In genomic region chrX:24023538-24023937, GRCh38 we compare ENCODE assay signal across 8 cellular contexts. TPM values are rescaled to one million over a fixed set of nuclear protein-coding genes. Genes with fewer than 3 reads are reported as not detected.
A peak's percentile ranks its signal among the peaks of the same experiment; 100 is the strongest.
DNase-seq lines count a peak whose midpoint lies in the region; ATAC-seq and TF ChIP-seq lines count a peak whose summit lies in the region.

No MANE protein-coding gene starts in this region.

- intact Hi-C loops in activated CD4-positive, alpha-beta memory T cell treated with anti-CD3 and anti-CD28 coated beads for 36 hours (cut with micrococcal nuclease), result no loop called here

- no peaks in the 10 kb centered on the region for H3K27me3 Mint-ChIP-seq in T-helper 1 cell treated with Interleukin-12 subunit alpha and Interleukin-12 subunit beta and Interleukin-4 antibody, amounts not matched to agents 30 μg/mL and 1 μg/mL, for 36 hours (ENCODE audit: low read depth)
- no peaks in the 10 kb centered on the region for H3K27me3 Mint-ChIP-seq in activated CD4-positive, alpha-beta memory T cell treated with anti-CD3 and anti-CD28 coated beads for 36 hours
- H3K27me3 Mint-ChIP-seq in glutamatergic neuron (ENCODE audit: unreplicated experiment), result peaks cover 2% of the 10 kb centered on the region
- no peaks in the 10 kb centered on the region for H3K27me3 Mint-ChIP-seq in stimulated activated memory B cell treated with anti-CD40 and anti-IgM and Interleukin-4, amounts not matched to agents 10 μg/mL and 1 μg/mL and 100 μg/mL, for 72 hours

- H3K27ac Mint-ChIP-seq in T-helper 1 cell treated with Interleukin-12 subunit alpha and Interleukin-12 subunit beta and Interleukin-4 antibody, amounts not matched to agents 30 μg/mL and 1 μg/mL, for 36 hours, result peak overlapping the region; percentile 78
- H3K27ac Mint-ChIP-seq in activated CD4-positive, alpha-beta memory T cell treated with anti-CD3 and anti-CD28 coated beads for 36 hours, result peak overlapping the region; percentile 40
- H3K27ac Mint-ChIP-seq in glutamatergic neuron (ENCODE audit: unreplicated experiment), result peak overlapping the region; percentile 54
- H3K27ac Mint-ChIP-seq in stimulated activated memory B cell treated with anti-CD40 and anti-IgM and Interleukin-4, amounts not matched to agents 10 μg/mL and 1 μg/mL and 100 μg/mL, for 72 hours, result peak overlapping the region; percentile 78

- in situ Hi-C loops in GM13977 (cut with MboI; ENCODE audit: low pct_unique_long_range_greater_than_20kb, low sequenced_read_pairs, unreplicated experiment), result loop anchor here (10.0 kb wide), 1 partner anchor 109 kb away; no protein-coding TSS in a partner anchor

- peaks cover 7% of the 10 kb centered on the region for H3K36me3 Mint-ChIP-seq in T-helper 1 cell treated with Interleukin-12 subunit alpha and Interleukin-12 subunit beta and Interleukin-4 antibody, amounts not matched to agents 30 μg/mL and 1 μg/mL, for 36 hours (ENCODE audit: low read depth)
- H3K36me3 Mint-ChIP-seq in activated CD4-positive, alpha-beta memory T cell treated with anti-CD3 and anti-CD28 coated beads for 36 hours, result peaks cover 7% of the 10 kb centered on the region
- H3K36me3 Mint-ChIP-seq in glutamatergic neuron (ENCODE audit: unreplicated experiment), result no peaks in the 10 kb centered on the region
- no peaks in the 10 kb centered on the region for H3K36me3 Mint-ChIP-seq in stimulated activated memory B cell treated with anti-CD40 and anti-IgM and Interleukin-4, amounts not matched to agents 10 μg/mL and 1 μg/mL and 100 μg/mL, for 72 hours

- peak overlapping the region; percentile 88 for H3K4me3 Mint-ChIP-seq in T-helper 1 cell treated with Interleukin-12 subunit alpha and Interleukin-12 subunit beta and Interleukin-4 antibody, amounts not matched to agents 30 μg/mL and 1 μg/mL, for 36 hours
- peak overlapping the region; percentile 80 for H3K4me3 Mint-ChIP-seq in activated CD4-positive, alpha-beta memory T cell treated with anti-CD3 and anti-CD28 coated beads for 36 hours
- peak overlapping the region; percentile 85 for H3K4me3 Mint-ChIP-seq in glutamatergic neuron (ENCODE audit: unreplicated experiment)
- H3K4me3 Mint-ChIP-seq in stimulated activated memory B cell treated with anti-CD40 and anti-IgM and Interleukin-4, amounts not matched to agents 10 μg/mL and 1 μg/mL and 100 μg/mL, for 72 hours, result peak overlapping the region; percentile 78

- ATAC-seq in stimulated activated memory B cell treated with anti-CD40 and anti-IgM and Interleukin-4, amounts not matched to agents 10 μg/mL and 1 μg/mL and 100 μg/mL, for 72 hours, result no peak
- no peak for ATAC-seq in GM21526 (IDR thresholded peaks at IDR 0.05; ENCODE audit: low FRiP score, unreplicated experiment)

- no peak for DNase-seq in T-helper 1 cell
- no peak for DNase-seq in activated CD4-positive, alpha-beta memory T cell treated with anti-CD3 and anti-CD28 coated beads for 36 hours
- no peak for DNase-seq in glutamatergic neuron
- no peak for DNase-seq in GM13977 (ENCODE audit: low spot score)
- no peak for DNase-seq in caudate nucleus (lab: John Stamatoyannopoulos, UW)

- POLR2A ChIA-PET in activated CD4-positive, alpha-beta memory T cell treated with anti-CD3 and anti-CD28 coated beads for 36 hours (lab: Charles Lee), result interaction anchor here (3.9 kb wide), 1 partner anchor 9 kb away, joined by 14 read pairs; no protein-coding TSS in a partner anchor

- H3K4me1 Mint-ChIP-seq in T-helper 1 cell treated with Interleukin-12 subunit alpha and Interleukin-12 subunit beta and Interleukin-4 antibody, amounts not matched to agents 30 μg/mL and 1 μg/mL, for 36 hours (ENCODE audit: low read depth), result peaks cover 29% of the 10 kb centered on the region
- peaks cover 32% of the 10 kb centered on the region for H3K4me1 Mint-ChIP-seq in activated CD4-positive, alpha-beta memory T cell treated with anti-CD3 and anti-CD28 coated beads for 36 hours (ENCODE audit: low read depth)
- peaks cover 2% of the 10 kb centered on the region for H3K4me1 Mint-ChIP-seq in glutamatergic neuron (ENCODE audit: low read depth, unreplicated experiment)
- peaks cover 21% of the 10 kb centered on the region for H3K4me1 Mint-ChIP-seq in stimulated activated memory B cell treated with anti-CD40 and anti-IgM and Interleukin-4, amounts not matched to agents 10 μg/mL and 1 μg/mL and 100 μg/mL, for 72 hours

- CTCF ChIA-PET in activated CD4-positive, alpha-beta memory T cell treated with anti-CD3 and anti-CD28 coated beads for 36 hours (lab: Charles Lee), result interaction anchor here (4.2 kb wide), 1 partner anchor 31 kb away, joined by 36 read pairs; the partner anchor contains the start of gene EIF2S3

- H3K9me3 Mint-ChIP-seq in T-helper 1 cell treated with Interleukin-12 subunit alpha and Interleukin-12 subunit beta and Interleukin-4 antibody, amounts not matched to agents 30 μg/mL and 1 μg/mL, for 36 hours, result no peaks in the 10 kb centered on the region
- H3K9me3 Mint-ChIP-seq in activated CD4-positive, alpha-beta memory T cell treated with anti-CD3 and anti-CD28 coated beads for 36 hours, result no peaks in the 10 kb centered on the region
- H3K9me3 Mint-ChIP-seq in glutamatergic neuron (ENCODE audit: unreplicated experiment), result peaks cover 5% of the 10 kb centered on the region
- H3K9me3 Mint-ChIP-seq in stimulated activated memory B cell treated with anti-CD40 and anti-IgM and Interleukin-4, amounts not matched to agents 10 μg/mL and 1 μg/mL and 100 μg/mL, for 72 hours, result no peaks in the 10 kb centered on the region

- no peak overlapping the region for H3K27ac ChIP-seq in caudate nucleus (ENCODE audit: low read depth, low read length)

- TF ChIP-seq CTCF in glutamatergic neuron (IDR thresholded peaks at IDR 0.05; ENCODE audit: partially characterized antibody, unreplicated experiment), result no peak
- TF ChIP-seq CTCF in GM13977 (IDR thresholded peaks at IDR 0.05; ENCODE audit: extremely low read depth, insufficient read depth, missing control alignments), result no peak

RNA-seq across cellular contexts. Expression of gene KLHL15, which starts 3.4 kb away (rescaled TPM):
- 1 to 10 TPM; 9.3 to 9.7 TPM for total RNA-seq in activated CD4-positive, alpha-beta memory T cell treated with anti-CD3 and anti-CD28 coated beads for 36 hours
- 5.0 TPM for total RNA-seq in glutamatergic neuron (ENCODE audit: unreplicated experiment)

RNA-seq across cellular contexts. Expression of gene EIF2S3, which starts 31.2 kb away (rescaled TPM):
- 100 to 1,000 TPM; 282 to 295 TPM for total RNA-seq in activated CD4-positive, alpha-beta memory T cell treated with anti-CD3 and anti-CD28 coated beads for 36 hours
- total RNA-seq in glutamatergic neuron (ENCODE audit: unreplicated experiment), result 134 TPM
